In genomic region chr1:107897428-107898339, GRCh38 we compare ENCODE assay signal across 13 cellular contexts.
A peak's percentile ranks its signal among the peaks of the same experiment; 100 is the strongest.
DNase-seq lines count a peak whose midpoint lies in the region; ATAC-seq and TF ChIP-seq lines count a peak whose summit lies in the region.
"Had no signal": no experiment of that assay in that cellular context is flagged by ENCODE, and none has a peak within 500 bp of the region (broad histone marks: within the 10 kb centered on the region; RNA-seq: fewer than 3 reads in every experiment).

No MANE protein-coding gene starts in this region.

- H3K4me3 Mint-ChIP-seq in activated naive CD8-positive, alpha-beta T cell treated with anti-CD3 and anti-CD28 coated beads, Interleukin-2, amount 50 U/mL, for 24 hours = peak overlapping the region; percentile 64
- H3K4me3 Mint-ChIP-seq: neural crest cell had no signal

- H3K9ac ChIP-seq in PC-3 (ENCODE audit: low read length) = no peak overlapping the region

- H3K4me3 ChIP-seq in PC-3 (ENCODE audit: low read length) (no peak overlapping the region), BE2C (ENCODE audit: low read depth, low read length) (no peak overlapping the region)
- H3K4me3 ChIP-seq: smooth muscle cell had no signal

- peaks cover 10% of the 10 kb centered on the region for H3K9me3 Mint-ChIP-seq in activated naive CD8-positive, alpha-beta T cell treated with anti-CD3 and anti-CD28 coated beads, Interleukin-2, amount 50 U/mL, for 24 hours

- H3K79me2 ChIP-seq in PC-3 (ENCODE audit: low read length) = no peaks in the 10 kb centered on the region

- no peaks in the 10 kb centered on the region for H3K27me3 Mint-ChIP-seq in activated naive CD8-positive, alpha-beta T cell treated with anti-CD3 and anti-CD28 coated beads, Interleukin-2, amount 50 U/mL, for 24 hours

- H3K36me3 Mint-ChIP-seq in activated naive CD8-positive, alpha-beta T cell treated with anti-CD3 and anti-CD28 coated beads, Interleukin-2, amount 50 U/mL, for 24 hours (ENCODE audit: low read depth) = peaks cover 12% of the 10 kb centered on the region

- DNase-seq in activated CD4-positive, CD25-positive, alpha-beta regulatory T cell (lab: John Stamatoyannopoulos, UW) = no peak
- DNase-seq in PC-3 (no peak), NCI-H510A treated with DMSO at 0.1 percent for 48 hours (lab: John Stamatoyannopoulos, UW) (no peak), BE2C (no peak), glomerular visceral epithelial cell (ENCODE audit: extremely low spot score) (no peak)
- peak; percentile 16 for DNase-seq in activated naive CD8-positive, alpha-beta T cell treated with anti-CD3 and anti-CD28 coated beads, Interleukin-2, amount 50 U/mL, for 24 hours
- peak; percentile 32 for DNase-seq in stimulated activated CD8-positive, alpha-beta memory T cell treated with anti-CD3 and anti-CD28 coated beads, Interleukin-4, amount 100 ng/mL, for 48 hours
- DNase-seq: GOT3; NCI-H1436 treated with DMSO at 0.1 percent for 48 hours; stimulated activated naive CD4-positive, alpha-beta T cell treated with Interleukin-2 at 50 U/mL for 16 hours had no signal

- no peak overlapping the region for H2AFZ ChIP-seq in PC-3 (ENCODE audit: low read length)

- no TSS peak for BruUV-seq in PC-3 (replicated peaks; lab: Mats Ljungman, UMichigan)

- no peak overlapping the region for H3K27ac ChIP-seq in PC-3 (ENCODE audit: low read length)

- intact Hi-C loops in PC-3 (cut with micrococcal nuclease) = loop anchor here (2.0 kb wide), 1 partner anchor 227 kb away; no protein-coding TSS in a partner anchor

- H3K9me2 ChIP-seq in PC-3 (replicated peaks; ENCODE audit: low read length) = no peaks in the 10 kb centered on the region

- no peaks in the 10 kb centered on the region for H3K4me1 ChIP-seq in PC-3 (ENCODE audit: insufficient read depth, low read length)
- H3K4me1 ChIP-seq in BE2C = no peaks in the 10 kb centered on the region

- H3K36me3 ChIP-seq in PC-3 (ENCODE audit: low read depth, low read length) (no peaks in the 10 kb centered on the region), BE2C (no peaks in the 10 kb centered on the region)

- peak; percentile 25; the same call in 1 of the 2 replicates for TF ChIP-seq CTCF in PC-3 (conservative IDR thresholded peaks at IDR 0.05; ENCODE audit: low read depth, low read length)
- TF ChIP-seq CTCF in BE2C (IDR thresholded peaks at IDR 0.05; ENCODE audit: low read depth, low read length) = no peak

- CTCF ChIA-PET in PC-3 (lab: Charles Lee) = interaction anchor here (0.6 kb wide), 1 partner anchor 42 kb away, joined by 3 read pairs; no protein-coding TSS in a partner anchor

- H3K4me1 Mint-ChIP-seq in activated naive CD8-positive, alpha-beta T cell treated with anti-CD3 and anti-CD28 coated beads, Interleukin-2, amount 50 U/mL, for 24 hours = peaks cover 75% of the 10 kb centered on the region
- H3K4me1 Mint-ChIP-seq: neural crest cell had no signal

- POLR2A ChIA-PET in PC-3 (lab: Charles Lee; ENCODE audit: unreplicated experiment) = no interaction called here

- H3F3A ChIP-seq in PC-3 (ENCODE audit: low read length, unreplicated experiment) = no peaks in the 10 kb centered on the region

- no peaks in the 10 kb centered on the region for H3K9me3 ChIP-seq in PC-3 (ENCODE audit: low read length)
- H3K9me3 ChIP-seq in BE2C = no peaks in the 10 kb centered on the region

- H4K20me1 ChIP-seq in PC-3 (ENCODE audit: low read length) = no peaks in the 10 kb centered on the region

- no peak overlapping the region for H3K4me2 ChIP-seq in PC-3 (ENCODE audit: low read length)
- H3K4me2 ChIP-seq: smooth muscle cell had no signal

- H3K27me3 ChIP-seq in PC-3 (ENCODE audit: low read length) = no peaks in the 10 kb centered on the region
- peaks cover 7% of the 10 kb centered on the region for H3K27me3 ChIP-seq in BE2C

- H3K27ac Mint-ChIP-seq in activated naive CD8-positive, alpha-beta T cell treated with anti-CD3 and anti-CD28 coated beads, Interleukin-2, amount 50 U/mL, for 24 hours = peak overlapping the region; percentile 90

- peak; percentile 67 to 68 for ATAC-seq in activated CD4-positive, CD25-positive, alpha-beta regulatory T cell treated with anti-CD3 and anti-CD28 coated beads, Interleukin-2, amount 50 U/mL, for 24 hours
- ATAC-seq in PC-3 = no peak
- ATAC-seq in activated naive CD8-positive, alpha-beta T cell treated with anti-CD3 and anti-CD28 coated beads, Interleukin-2, amount 50 U/mL, for 24 hours = peak; percentile 71

Comparison
In these comparisons a context has a peak if more than half of its experiments do, and no peak if none do; other contexts are left out.
1. DNase-seq: peak in activated naive CD8-positive, alpha-beta T cell treated with anti-CD3 and anti-CD28 coated beads, Interleukin-2, amount 50 U/mL, for 24 hours (single experiment) and stimulated activated CD8-positive, alpha-beta memory T cell treated with anti-CD3 and anti-CD28 coated beads, Interleukin-4, amount 100 ng/mL, for 48 hours (single experiment); none in activated CD4-positive, CD25-positive, alpha-beta regulatory T cell (0 of 4), PC-3 (single experiment), NCI-H510A treated with DMSO at 0.1 percent for 48 hours (single experiment), BE2C (single experiment) and glomerular visceral epithelial cell (single experiment).